ENCODE assay signal across 11 cellular contexts in the genomic region with DNA sequence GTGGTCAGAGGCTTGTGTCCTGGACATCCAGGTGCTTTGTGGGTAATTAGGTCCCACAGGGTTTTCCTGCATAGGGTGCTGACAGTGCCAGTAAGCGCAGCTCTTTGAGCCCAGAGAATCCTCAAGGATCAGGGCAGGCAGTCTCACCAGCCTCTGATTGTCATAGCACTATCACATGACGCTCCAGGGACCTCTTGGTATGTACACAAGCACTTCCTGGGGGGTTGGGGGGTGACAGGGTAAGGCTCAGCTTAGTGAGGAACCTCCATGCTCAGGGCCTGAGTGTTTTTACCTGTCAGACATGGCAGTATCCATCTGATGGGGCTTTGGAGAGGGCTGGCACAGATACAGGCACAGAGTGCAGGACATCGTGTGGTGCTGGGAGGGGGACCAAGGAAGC. TPM values are rescaled to one million over a fixed set of nuclear protein-coding genes. Genes with fewer than 3 reads are reported as not detected.
DNase-seq lines count a peak whose midpoint lies in the region; ATAC-seq lines count a peak whose summit lies in the region.
"Had no signal": no experiment of that assay in that cellular context is flagged by ENCODE, and none has a peak within 500 bp of the region (broad histone marks: within the 10 kb centered on the region; RNA-seq: fewer than 3 reads in every experiment).

No MANE protein-coding gene starts in this region.

- no peaks in the 10 kb centered on the region for H3K27me3 Mint-ChIP-seq in activated T-helper 17 cell treated with anti-CD3 and anti-CD28 coated beads, Interleukin-2, amount 50 U/mL, for 72 hours
- peaks cover 5 to 14% (median 6%) of the 10 kb centered on the region in 3 donors for H3K27me3 Mint-ChIP-seq in immature natural killer cell (ENCODE audit: low read depth in 3 of 3)

- peaks cover 61 to 88% (median 87%) of the 10 kb centered on the region in 10 experiments for H3K4me1 ChIP-seq in BLaER1 treated with 17β-estradiol and CSF1 and Interleukin-3, amounts not matched to agents 10 nM and 100 nM

- peak overlapping the region; percentile 52 for H3K4me3 Mint-ChIP-seq in activated T-helper 17 cell treated with anti-CD3 and anti-CD28 coated beads, Interleukin-2, amount 50 U/mL, for 72 hours
- peak overlapping the region; percentile 62 to 91 (median 79) for H3K4me3 Mint-ChIP-seq in immature natural killer cell

- peaks cover 10 to 14% (median 12%) of the 10 kb centered on the region in 11 experiments; a peak in 15 of 22 replicates for H4K20me1 ChIP-seq in BLaER1 treated with 17β-estradiol and CSF1 and Interleukin-3, amounts not matched to agents 10 nM and 100 nM

- ATAC-seq in activated T-helper 17 cell treated with anti-CD3 and anti-CD28 coated beads, Interleukin-2, amount 50 U/mL, for 72 hours (replicated peaks): no peak
- ATAC-seq: gastroesophageal sphincter had no signal

- H3K4me3 ChIP-seq in BLaER1 treated with 17β-estradiol and CSF1 and Interleukin-3, amounts not matched to agents 10 nM and 100 nM: peak overlapping the region in 6 of 10 experiments; percentile 2 to 74 (median 40); a peak in 7 of 20 replicates
- H3K4me3 ChIP-seq: gastroesophageal sphincter had no signal

- peak; percentile 70 for DNase-seq in M059J (ENCODE audit: low read depth)
- peak in 1 of 3 donors; percentile 36 for DNase-seq in immature natural killer cell
- no peak for DNase-seq in NCI-H82 treated with DMSO at 0.1 percent for 48 hours (lab: John Stamatoyannopoulos, UW; ENCODE audit: unreplicated experiment)
- DNase-seq in NCI-H446 (lab: John Stamatoyannopoulos, UW): no peak
- no peak for DNase-seq in MV-4-11 (lab: John Stamatoyannopoulos, UW)
- DNase-seq in NCI-H345 treated with DMSO at 0.1 percent for 48 hours (lab: John Stamatoyannopoulos, UW; ENCODE audit: unreplicated experiment): no peak
- DNase-seq: NCI-H1105, SIG-M5 had no signal

- H3K36me3 Mint-ChIP-seq in activated T-helper 17 cell treated with anti-CD3 and anti-CD28 coated beads, Interleukin-2, amount 50 U/mL, for 72 hours (ENCODE audit: low read depth): peaks cover 10% of the 10 kb centered on the region
- H3K36me3 Mint-ChIP-seq in immature natural killer cell: no peaks in the 10 kb centered on the region

- H3K9me3 ChIP-seq in BLaER1 treated with 17β-estradiol and CSF1 and Interleukin-3, amounts not matched to agents 10 nM and 100 nM (replicated peaks in 1 of 11): no peaks in the 10 kb centered on the region
- H3K9me3 ChIP-seq: gastroesophageal sphincter had no signal

- no peaks in the 10 kb centered on the region for H3K9me3 Mint-ChIP-seq in activated T-helper 17 cell treated with anti-CD3 and anti-CD28 coated beads, Interleukin-2, amount 50 U/mL, for 72 hours
- H3K9me3 Mint-ChIP-seq in immature natural killer cell: peaks cover 0 to 3% (median 0%) of the 10 kb centered on the region in 6 donors

- H3K27ac Mint-ChIP-seq in activated T-helper 17 cell treated with anti-CD3 and anti-CD28 coated beads, Interleukin-2, amount 50 U/mL, for 72 hours: peak overlapping the region; percentile 39
- H3K27ac Mint-ChIP-seq in immature natural killer cell: peak overlapping the region; percentile 82 to 95 (median 87)

- peak overlapping the region in 10 of 11 experiments; percentile 38 to 99 (median 90); a peak in 20 of 22 replicates for H3K27ac ChIP-seq in BLaER1 treated with 17β-estradiol and CSF1 and Interleukin-3, amounts not matched to agents 10 nM and 100 nM

- H3K4me1 Mint-ChIP-seq in activated T-helper 17 cell treated with anti-CD3 and anti-CD28 coated beads, Interleukin-2, amount 50 U/mL, for 72 hours: peaks cover 38% of the 10 kb centered on the region
- peaks cover 60 to 61% of the 10 kb centered on the region in 2 donors for H3K4me1 Mint-ChIP-seq in immature natural killer cell

- H3K27me3 ChIP-seq in BLaER1 treated with 17β-estradiol and CSF1 and Interleukin-3, amounts not matched to agents 10 nM and 100 nM: no peaks in the 10 kb centered on the region
- H3K27me3 ChIP-seq: gastroesophageal sphincter had no signal

- H3K9ac ChIP-seq in BLaER1 treated with 17β-estradiol and CSF1 and Interleukin-3, amounts not matched to agents 10 nM and 100 nM: peak overlapping the region; percentile 0 to 97 (median 83); a peak in 19 of 22 replicates

- H3K4me2 ChIP-seq in BLaER1 treated with 17β-estradiol and CSF1 and Interleukin-3, amounts not matched to agents 10 nM and 100 nM: peak overlapping the region; percentile 92 to 100 (median 96)

- peaks cover 0 to 40% (median 11%) of the 10 kb centered on the region in 11 experiments; a peak in 12 of 22 replicates for H3K36me3 ChIP-seq in BLaER1 treated with 17β-estradiol and CSF1 and Interleukin-3, amounts not matched to agents 10 nM and 100 nM
- H3K36me3 ChIP-seq: gastroesophageal sphincter had no signal

RNA-seq across cellular contexts. Expression of a gene that starts 27.9 kb away (rescaled TPM):
- 0.15 TPM in 1 of 2 replicates, not detected in the other for total RNA-seq in M059J (2014; rRNA removed; shearing (Covaris generic))
- total RNA-seq in activated T-helper 17 cell treated with anti-CD3 and anti-CD28 coated beads, Interleukin-2, amount 50 U/mL, for 72 hours: 1 to 10 TPM in 1 of 2 donors, under 1 TPM in 1; 0.66 to 1.5 TPM
- under 1 TPM in 2 of 3 donors, not detected in 1; 0.07 to 0.14 TPM for polyA plus RNA-seq in immature natural killer cell
